8 cellular contexts compared by ENCODE assay signal in the genomic region with DNA sequence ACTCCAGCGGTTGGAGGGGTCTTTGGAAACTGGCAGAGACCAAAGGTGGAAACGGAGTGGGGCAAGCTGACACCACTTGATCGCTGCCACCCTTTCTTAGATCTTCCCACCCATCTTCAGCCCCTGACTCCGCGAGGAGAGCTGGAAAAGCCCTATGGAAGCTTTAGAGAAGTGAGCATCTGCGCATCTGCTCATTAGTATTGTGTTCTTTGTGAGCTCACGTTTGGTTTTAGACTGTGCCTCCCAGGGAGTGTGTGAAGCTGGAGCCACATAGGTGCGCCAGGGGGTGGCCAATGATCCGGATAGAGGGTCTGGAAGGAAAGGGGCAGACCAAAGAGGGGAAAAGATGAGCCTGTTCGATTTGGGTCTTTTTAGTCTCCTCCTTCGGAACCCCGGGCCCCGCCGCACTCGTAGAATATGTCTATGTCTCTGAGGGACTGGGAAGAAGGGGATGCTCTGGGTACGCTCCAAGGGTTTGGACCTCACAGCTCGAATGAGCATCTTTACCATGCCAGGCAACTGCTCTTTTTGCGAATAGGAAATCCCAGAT. TPM values are rescaled to one million over a fixed set of nuclear protein-coding genes. Genes with fewer than 3 reads are reported as not detected.
DNase-seq lines count a peak whose midpoint lies in the region; ATAC-seq and TF ChIP-seq lines count a peak whose summit lies in the region.

No MANE protein-coding gene starts in this region.

- TF ChIP-seq CTCF in kidney epithelial cell (IDR thresholded peaks at IDR 0.05; ENCODE audit: insufficient read depth, low read length, poor library complexity, severe bottlenecking) (no peak), tibial nerve (IDR thresholded peaks at IDR 0.05) (no peak)

- DNase-seq in activated T-cell treated with anti-CD3 and anti-CD28 coated beads, Interleukin-2, amount 50 U/mL, for 4 hours = no peak
- no peak for DNase-seq in activated T-cell treated with anti-CD3 and anti-CD28 coated beads, Interleukin-2, amount 50 U/mL, for 1 hour
- DNase-seq in adipocyte (ENCODE audit: low read depth) (peak; percentile 12), kidney epithelial cell (ENCODE audit: low read depth) (no peak), tibial nerve (ENCODE audit: low spot score in 2 of 2) (no peak), COLO668 (lab: John Stamatoyannopoulos, UW; ENCODE audit: unreplicated experiment) (no peak), putamen (ENCODE audit: low spot score) (no peak)

- TF ChIP-seq POLR2A in tibial nerve (IDR thresholded peaks at IDR 0.05) = no peak

- H3K4me3 Mint-ChIP-seq in activated T-cell treated with anti-CD3 and anti-CD28 coated beads, Interleukin-2, amount 50 U/mL, for 4 hours = peak overlapping the region; percentile 60

- no peaks in the 10 kb centered on the region for H3K9me3 Mint-ChIP-seq in activated T-cell treated with anti-CD3 and anti-CD28 coated beads, Interleukin-2, amount 50 U/mL, for 4 hours

- H3K9ac ChIP-seq in adipocyte (ENCODE audit: low read length) = no peak overlapping the region

- peaks cover 54% of the 10 kb centered on the region for H3K27me3 Mint-ChIP-seq in activated T-cell treated with anti-CD3 and anti-CD28 coated beads, Interleukin-2, amount 50 U/mL, for 4 hours (ENCODE audit: low read depth)

- no peaks in the 10 kb centered on the region for H3K9me3 ChIP-seq in adipocyte (ENCODE audit: control insufficient read depth, low read length)
- no peaks in the 10 kb centered on the region for H3K9me3 ChIP-seq in tibial nerve

- no peak for TF ChIP-seq EP300 in tibial nerve (IDR thresholded peaks at IDR 0.05)

- H3K4me1 Mint-ChIP-seq in activated T-cell treated with anti-CD3 and anti-CD28 coated beads, Interleukin-2, amount 50 U/mL, for 4 hours (ENCODE audit: low read depth) = peaks cover 20% of the 10 kb centered on the region

- no peaks in the 10 kb centered on the region for H3K36me3 Mint-ChIP-seq in activated T-cell treated with anti-CD3 and anti-CD28 coated beads, Interleukin-2, amount 50 U/mL, for 4 hours (ENCODE audit: insufficient read depth)

- peaks cover 32% of the 10 kb centered on the region for H3K4me1 ChIP-seq in adipocyte (ENCODE audit: control insufficient read depth, insufficient read depth, low read length)
- peaks cover 0 to 43% (median 12%) of the 10 kb centered on the region in 4 donors for H3K4me1 ChIP-seq in tibial nerve

- peaks cover 58% of the 10 kb centered on the region for H3K27me3 ChIP-seq in adipocyte (replicated peaks; ENCODE audit: control insufficient read depth, insufficient read depth, low read length)
- H3K27me3 ChIP-seq in kidney epithelial cell (ENCODE audit: control insufficient read depth, insufficient read depth, low read length) = peaks cover 40% of the 10 kb centered on the region
- peaks cover 0 to 64% of the 10 kb centered on the region in 2 donors for H3K27me3 ChIP-seq in tibial nerve

- peak overlapping the region in 1 of 4 donors; percentile 66 for H3K27ac ChIP-seq in tibial nerve

- H3K4me3 ChIP-seq in adipocyte (ENCODE audit: low read length) = peak overlapping the region; percentile 82
- H3K4me3 ChIP-seq in kidney epithelial cell (ENCODE audit: low read depth, low read length) = peak overlapping the region; percentile 30
- H3K4me3 ChIP-seq in tibial nerve = peak overlapping the region; percentile 29 to 59 (median 38)

- no peak for ATAC-seq in activated T-cell treated with anti-CD3 and anti-CD28 coated beads, Interleukin-2, amount 50 U/mL, for 4 hours
- no peak for ATAC-seq in GM21717 (IDR thresholded peaks at IDR 0.05; ENCODE audit: unreplicated experiment)

- no peaks in the 10 kb centered on the region for H3K36me3 ChIP-seq in adipocyte (ENCODE audit: control insufficient read depth, insufficient read depth, low read length, severe bottlenecking)
- no peaks in the 10 kb centered on the region for H3K36me3 ChIP-seq in kidney epithelial cell (ENCODE audit: control insufficient read depth, insufficient read depth, low read length)
- no peaks in the 10 kb centered on the region for H3K36me3 ChIP-seq in tibial nerve

- WGBS in tibial nerve, 2 donors = 2 to 3% methylated on average over 18 of the region's 18 CpGs

RNA-seq across cellular contexts. Expression of a gene that starts 0.6 kb away (rescaled TPM):
- not detected for total RNA-seq in activated T-cell treated with anti-CD3 and anti-CD28 coated beads, Interleukin-2, amount 50 U/mL, for 4 hours
- total RNA-seq in kidney epithelial cell (not detected in 2 replicates), tibial nerve (10 to 100 TPM in 3 of 4 donors, 1 to 10 TPM in 1; 5.4 to 18.4 (median 15.3) TPM)

Comparison
In these comparisons a context has a peak if more than half of its experiments do, and no peak if none do; other contexts are left out.
1. H3K4me3 ChIP-seq: peak in every context shown above with its lines; median percentile 82 in adipocyte; 38 in tibial nerve; 30 in kidney epithelial cell.